Comparison of ENCODE assay signal across 8 cellular contexts in the genomic region with DNA sequence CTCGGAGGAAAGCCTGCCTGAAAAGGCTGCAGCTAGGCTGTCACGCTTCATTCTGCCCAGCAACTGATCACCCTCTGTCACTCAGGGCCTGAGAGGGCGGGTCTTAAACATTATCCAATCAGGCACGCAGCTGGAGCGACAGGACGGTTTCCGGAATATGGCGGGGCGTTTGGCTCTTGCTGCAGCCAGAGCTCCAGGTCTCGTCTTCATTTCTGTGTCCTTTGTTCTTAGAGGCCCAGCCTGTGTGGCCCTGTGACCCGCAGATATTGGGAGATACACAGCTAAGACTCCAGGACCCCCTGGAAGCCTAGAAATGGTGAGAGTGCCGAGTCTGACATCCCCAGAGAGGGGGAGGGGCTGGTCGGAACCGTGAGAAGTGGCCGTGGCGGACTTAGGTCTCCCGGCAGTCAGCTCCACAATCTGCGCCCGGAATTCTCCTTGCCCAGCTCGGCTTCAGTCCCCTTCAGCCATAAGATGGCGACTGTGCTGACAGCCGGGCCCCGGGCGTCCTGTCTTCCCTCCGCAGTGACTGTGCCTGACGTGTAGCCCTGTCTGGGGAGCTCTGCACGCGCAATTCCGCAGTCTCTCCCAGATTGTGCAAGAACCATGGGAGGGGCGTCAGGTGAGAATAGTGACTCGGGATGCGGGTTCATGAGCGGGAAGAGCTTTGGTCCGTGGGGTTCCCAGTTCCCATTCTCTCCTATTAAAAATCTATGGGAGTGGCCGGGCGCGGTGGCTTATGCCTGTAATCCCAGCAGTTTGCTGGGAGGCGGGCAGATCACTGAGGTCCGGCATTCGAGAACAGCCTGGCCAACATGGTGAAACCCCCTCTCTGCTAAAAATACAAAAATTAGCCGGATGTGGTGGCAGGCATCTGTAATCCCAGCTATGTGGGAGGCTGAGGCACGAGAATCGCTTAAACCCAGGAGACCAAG. TPM values are rescaled to one million over a fixed set of nuclear protein-coding genes. Genes with fewer than 3 reads are reported as not detected.
DNase-seq lines count a peak whose midpoint lies in the region; FAIRE-seq and TF ChIP-seq lines count a peak whose summit lies in the region.

A gene (plus strand): TSS at position 144 of the 935 bp plus-strand sequence. CDS start 170 bp downstream, at position 314.

- peak within 1 kb of the TSS; percentile 73 for H2BK120ac ChIP-seq in H9 (ENCODE audit: low read depth, low read length, poor library complexity, severe bottlenecking)

- H2BK20ac ChIP-seq in H9 (ENCODE audit: low read depth, low read length, poor library complexity, severe bottlenecking) = no peak within 1 kb of the TSS

- no peak within 1 kb of the TSS for H3T11ph ChIP-seq in H9 (ENCODE audit: low read length)

- peak within 1 kb of the TSS; percentile 91 for H3K4me2 ChIP-seq in H9 (ENCODE audit: insufficient read depth, insufficient read length, low read length)
- peak within 1 kb of the TSS; percentile 15; the same call in 1 of the 2 replicates for H3K4me2 ChIP-seq in MM.1S (ENCODE audit: low read depth, low read length)

- no peaks in the 10 kb centered on the region for H3K9me2 ChIP-seq in MM.1S (replicated peaks; ENCODE audit: insufficient read depth, low read length)

- H3K9me3 Mint-ChIP-seq in H9 = peaks cover 15 to 34% of the 10 kb centered on the region in 2 experiments

- H3K18ac ChIP-seq in H9 (ENCODE audit: insufficient read length, low read depth, low read length) = peak within 1 kb of the TSS; percentile 97

- no peak within 1 kb of the TSS for H3K56ac ChIP-seq in H9 (ENCODE audit: insufficient read length, low read depth, low read length)

- H3K4me1 ChIP-seq in ES-I3 (ENCODE audit: insufficient read depth, low read length) (no peaks in the 10 kb centered on the region), H9 (ENCODE audit: insufficient read depth, low read length) (no peaks in the 10 kb centered on the region), MM.1S (ENCODE audit: low read length) (no peaks in the 10 kb centered on the region), neuron (ENCODE audit: insufficient read depth, low read length) (no peaks in the 10 kb centered on the region)

- H2BK12ac ChIP-seq in H9 (ENCODE audit: insufficient read length, low read depth, low read length) = no peak within 1 kb of the TSS

- H3K4me1 Mint-ChIP-seq in H9 = peaks cover 9 to 18% of the 10 kb centered on the region in 2 experiments

- no peak within 1 kb of the TSS for H4K5ac ChIP-seq in H9 (ENCODE audit: insufficient read length, low read depth, low read length)

- H3K4me3 Mint-ChIP-seq in H9 = peak within 1 kb of the TSS; percentile 99 to 100

- TF ChIP-seq CTCF in H9 (conservative IDR thresholded peaks at IDR 0.05) (peak; percentile 20; the same call in 1 of the 3 replicates), MM.1S (IDR thresholded peaks at IDR 0.05; ENCODE audit: low read length) (no peak)

- peak; percentile 95 for DNase-seq in H9
- peak; percentile 67 for DNase-seq in MM.1S
- DNase-seq in SIG-M5 treated with dmso at 0.1 percent for 504 hours (lab: John Stamatoyannopoulos, UW; ENCODE audit: unreplicated experiment) = peak; percentile 82
- DNase-seq in activated naive CD4-positive, alpha-beta T cell treated with Interleukin-2 at 50 U/mL for 16 hours = peak; percentile 91
- DNase-seq in frontal cortex (ENCODE audit: low spot score in 2 of 2) = peak; percentile 80 to 90
- peak; percentile 92 for DNase-seq in stromal cell of bone marrow (ENCODE audit: low read depth)

- no peaks in the 10 kb centered on the region; the same call in 1 of the 2 replicates for H3K9me3 ChIP-seq in ES-I3 (ENCODE audit: control insufficient read depth, insufficient read depth, low read length)
- no peaks in the 10 kb centered on the region for H3K9me3 ChIP-seq in H9 (ENCODE audit: control insufficient read depth, low read depth, low read length)
- no peaks in the 10 kb centered on the region for H3K9me3 ChIP-seq in MM.1S (replicated peaks; ENCODE audit: insufficient read depth, low read length)
- peaks cover 4% of the 10 kb centered on the region for H3K9me3 ChIP-seq in neuron (ENCODE audit: low read length)

- no peak within 1 kb of the TSS for H3K23ac ChIP-seq in H9 (ENCODE audit: insufficient read length, low read depth, low read length)

- no peaks in the 10 kb centered on the region for H3K36me3 ChIP-seq in ES-I3 (ENCODE audit: insufficient read depth, low read length)
- no peaks in the 10 kb centered on the region for H3K36me3 ChIP-seq in MM.1S (replicated peaks; ENCODE audit: insufficient read depth, low read length)
- peaks cover 8% of the 10 kb centered on the region for H3K36me3 ChIP-seq in neuron (ENCODE audit: insufficient read depth, low read length)

- peak within 1 kb of the TSS; percentile 46; the same call in 1 of the 2 replicates for H3K4me3 ChIP-seq in MM.1S (ENCODE audit: low read length)
- H3K4me3 ChIP-seq in neuron (ENCODE audit: low read length) = peak within 1 kb of the TSS; percentile 80

- H3K79me1 ChIP-seq in H9 (ENCODE audit: insufficient read depth, low read depth, low read length, poor library complexity, severe bottlenecking) = no peaks in the 10 kb centered on the region

- no CpG with 5 or more reads among the region's 43 CpGs for WGBS in H9 (ENCODE audit: extremely low coverage, insufficient read length, low lambda C conversion rate)

- H3K27ac ChIP-seq in H9 (ENCODE audit: insufficient read length, low read depth, low read length) (peak within 1 kb of the TSS; percentile 90), MM.1S (ENCODE audit: low read length) (no peak within 1 kb of the TSS)

- peak within 1 kb of the TSS; percentile 100 for H3K27ac Mint-ChIP-seq in H9

- peak within 1 kb of the TSS; percentile 92; the same call in 1 of the 2 replicates for H3K14ac ChIP-seq in H9 (ENCODE audit: insufficient read depth, low read length)

- H2AFZ ChIP-seq in H9 (ENCODE audit: low read length) = no peak within 1 kb of the TSS
- no peak within 1 kb of the TSS for H2AFZ ChIP-seq in MM.1S (ENCODE audit: low read length)
- H2AFZ ChIP-seq in neuron (ENCODE audit: low read depth, low read length) = peak within 1 kb of the TSS; percentile 41

- H3F3A ChIP-seq in MM.1S (ENCODE audit: insufficient read depth, low read length) = no peaks in the 10 kb centered on the region

- peak within 1 kb of the TSS; percentile 89 for H2BK5ac ChIP-seq in H9 (ENCODE audit: insufficient read length, low read length)

- H3K27me3 ChIP-seq in H9 (ENCODE audit: insufficient read depth, low read length) = no peaks in the 10 kb centered on the region
- H3K27me3 ChIP-seq in MM.1S (replicated peaks; ENCODE audit: insufficient read depth, low read length) = no peaks in the 10 kb centered on the region
- no peaks in the 10 kb centered on the region for H3K27me3 ChIP-seq in neuron (ENCODE audit: insufficient read depth, low read length)

- H3K9ac ChIP-seq in ES-I3 (ENCODE audit: low read depth, low read length) (peak within 1 kb of the TSS; percentile 91), H9 (ENCODE audit: extremely low read depth, insufficient read length, low read length) (peak within 1 kb of the TSS; percentile 83), MM.1S (ENCODE audit: low read length) (no peak within 1 kb of the TSS)

- H4K20me1 ChIP-seq in H9 (ENCODE audit: control insufficient read depth, insufficient read depth, insufficient read length) = no peaks in the 10 kb centered on the region
- H4K20me1 ChIP-seq in MM.1S (ENCODE audit: insufficient read depth, low read length) = no peaks in the 10 kb centered on the region

- H3K23me2 ChIP-seq in H9 (ENCODE audit: insufficient read length, low read depth, low read length, poor library complexity, severe bottlenecking) = peaks cover 6% of the 10 kb centered on the region

- H3K27me3 Mint-ChIP-seq in H9 (ENCODE audit: low read depth) = no peaks in the 10 kb centered on the region; the same call in 1 of the 2 replicates

- no peak within 1 kb of the TSS for H2BK15ac ChIP-seq in H9 (ENCODE audit: low read depth, low read length)

- H3K79me2 ChIP-seq in H9 (ENCODE audit: insufficient read depth, low read length) (no peaks in the 10 kb centered on the region), MM.1S (ENCODE audit: low read length) (no peaks in the 10 kb centered on the region)

- no peak within 1 kb of the TSS for H3K4ac ChIP-seq in H9 (ENCODE audit: low read depth, low read length)

- H3K36me3 Mint-ChIP-seq in H9 (ENCODE audit: insufficient read depth in 1 of 3, low read depth in 3 of 3) = peaks cover 30 to 44% (median 39%) of the 10 kb centered on the region in 3 experiments

- no peak for FAIRE-seq in frontal cortex (lab: Jason Lieb, UNC)

- no peak within 1 kb of the TSS for H4K91ac ChIP-seq in H9 (ENCODE audit: insufficient read length, low read depth, low read length)

- H4K8ac ChIP-seq in H9 (replicated peaks; ENCODE audit: insufficient read length, low read depth, low read length) = no peak within 1 kb of the TSS

- H2AK5ac ChIP-seq in H9 (ENCODE audit: insufficient read length, low read length) = no peak within 1 kb of the TSS

RNA-seq across cellular contexts. Expression of the gene that starts here (rescaled TPM):
- 11.2 and 12.1 TPM in 2 replicates for total RNA-seq in H9 (2021)
- 28.5 TPM for total RNA-seq in frontal cortex
